1 cellular context compared by ENCODE assay signal in the genomic region with DNA sequence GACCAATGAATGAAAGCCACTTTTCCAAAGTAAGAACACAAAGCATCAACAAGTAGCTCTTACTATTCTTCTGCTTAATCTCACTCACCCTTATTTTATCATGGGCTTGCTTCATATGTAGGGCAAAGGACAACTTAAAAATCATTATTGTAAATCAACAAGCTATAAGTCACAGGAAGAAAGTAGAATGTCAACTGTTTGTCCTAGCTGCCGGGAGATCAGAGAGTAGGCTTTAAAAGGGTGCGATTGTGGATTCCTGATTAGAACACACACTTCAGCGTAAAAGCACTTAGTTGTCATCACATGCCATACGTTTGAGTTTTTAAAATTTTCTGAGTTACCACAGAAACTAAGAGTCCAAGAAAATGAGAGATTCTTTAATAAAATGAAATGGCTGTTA.
TF ChIP-seq lines count a peak whose summit lies in the region.

No MANE protein-coding gene starts in this region.

TF ChIP-seq in WTC11, 78 proteins besides CTCF, POLR2A, EP300 and RAD21 (continued from another document):
- TF ChIP-seq GABPB1 (CRISPR knock-in tag; IDR thresholded peaks at IDR 0.05) (peak; percentile 80; the same call in 1 of the 2 replicates), MXD4 (CRISPR knock-in tag; IDR thresholded peaks at IDR 0.05; ENCODE audit: borderline replicate concordance) (no peak)
- TF ChIP-seq, protein P1, sequence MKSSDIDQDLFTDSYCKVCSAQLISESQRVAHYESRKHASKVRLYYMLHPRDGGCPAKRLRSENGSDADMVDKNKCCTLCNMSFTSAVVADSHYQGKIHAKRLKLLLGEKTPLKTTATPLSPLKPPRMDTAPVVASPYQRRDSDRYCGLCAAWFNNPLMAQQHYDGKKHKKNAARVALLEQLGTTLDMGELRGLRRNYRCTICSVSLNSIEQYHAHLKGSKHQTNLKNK (CRISPR knock-in tag; IDR thresholded peaks at IDR 0.05) = no peak
